22 cellular contexts compared by ENCODE assay signal in genomic region chr6:89479902-89480301, GRCh38.
"Had no signal": no experiment of that assay in that cellular context is flagged by ENCODE, and none has a peak within 500 bp of the region (broad histone marks: within the 10 kb centered on the region; RNA-seq: fewer than 3 reads in every experiment).

No MANE protein-coding gene starts in this region.

- ATAC-seq: foreskin keratinocyte, left cardiac atrium, lower lobe of right lung, natural killer cell had no signal

- FAIRE-seq: endothelial cell of umbilical vein, urothelium cell line had no signal

- H3K9me3 Mint-ChIP-seq: endodermal cell, memory B cell, mesothelial cell of epicardium, natural killer cell, neural crest cell, type B pancreatic cell had no signal

- DNase-seq: effector CD4-positive, alpha-beta T cell; endodermal cell; erythroblast; foreskin keratinocyte; head of caudate nucleus; kidney; left cardiac atrium; left ventricle myocardium inferior; lower lobe of right lung; natural killer cell; posterior cingulate gyrus; sigmoid colon; stimulated activated CD4-positive, alpha-beta T cell treated with anti-CD3 and anti-CD28 coated beads, Interleukin-2, amount 100 ng/mL, for 24 hours; stimulated activated CD4-positive, alpha-beta T cell treated with anti-CD3 and anti-CD28 coated beads, Interleukin-4, amount 100 ng/mL, for 4 hours; stimulated activated naive CD4-positive, alpha-beta T cell treated with Interleukin-2 at 50 U/mL for 16 hours; thyroid gland had no signal

- H3K4me3 Mint-ChIP-seq: endodermal cell, memory B cell, mesothelial cell of epicardium, natural killer cell, neural crest cell, type B pancreatic cell had no signal

- H3K36me3 Mint-ChIP-seq: memory B cell, natural killer cell, type B pancreatic cell had no signal

- H3K27ac Mint-ChIP-seq: endodermal cell, memory B cell, mesothelial cell of epicardium, natural killer cell, type B pancreatic cell had no signal

- H3K27me3 Mint-ChIP-seq: memory B cell, type B pancreatic cell had no signal
